In genomic region chr10:34698979-34699378, GRCh38 we compare ENCODE assay signal across 1 cellular context.
TF ChIP-seq lines count a peak whose summit lies in the region.

No MANE protein-coding gene starts in this region.

TF ChIP-seq in HEK293, 187 proteins besides CTCF, POLR2A, EP300 and RAD21 (continued from another document):
- TF ChIP-seq ZBTB10 (tag by site-specific recombination; IDR thresholded peaks at IDR 0.05) = no peak
- 0 out of 2 replicates have a peak, but pooled peaks have one; percentile 27 for TF ChIP-seq FEZF1 (tag by site-specific recombination; IDR thresholded peaks at IDR 0.05)
- TF ChIP-seq ZNF837 (tag by site-specific recombination; IDR thresholded peaks at IDR 0.05) = no peak
- TF ChIP-seq GLIS1 (tag by site-specific recombination; IDR thresholded peaks at IDR 0.05) = 0 out of 2 replicates have a peak, but pooled peaks have one; percentile 16
